8 cellular contexts compared by ENCODE assay signal in the genomic region with DNA sequence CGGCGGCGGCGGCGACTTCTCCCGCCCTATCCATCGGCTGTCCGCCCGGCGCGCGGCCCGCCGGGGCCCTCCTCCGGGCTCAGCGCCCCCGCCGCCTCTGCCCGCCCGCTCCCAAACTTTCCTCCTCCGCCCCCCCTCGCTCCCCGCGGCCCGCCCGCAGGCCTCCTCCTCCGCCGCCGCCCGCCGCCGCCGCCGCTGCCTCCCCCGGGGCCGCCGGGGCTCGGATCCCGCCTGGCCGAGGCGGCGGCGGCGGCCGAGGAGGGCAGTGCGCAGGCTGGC. TPM values are rescaled to one million over a fixed set of nuclear protein-coding genes. Genes with fewer than 3 reads are reported as not detected.
DNase-seq lines count a peak whose midpoint lies in the region; ATAC-seq and TF ChIP-seq lines count a peak whose summit lies in the region.

No MANE protein-coding gene starts in this region.

- H3K9me3 ChIP-seq in adipocyte (ENCODE audit: control insufficient read depth, low read length), result no peaks in the 10 kb centered on the region

- H3K27ac Mint-ChIP-seq in memory B cell, result no peak overlapping the region
- H3K27ac Mint-ChIP-seq in immature natural killer cell, result no peak overlapping the region

- H3K4me3 Mint-ChIP-seq in memory B cell, result peak overlapping the region; percentile 99
- peak overlapping the region in 2 of 5 donors; percentile 95 to 96 for H3K4me3 Mint-ChIP-seq in immature natural killer cell

- H3K36me3 ChIP-seq in ACC112 (ENCODE audit: insufficient read depth, low read length), result no peaks in the 10 kb centered on the region
- no peaks in the 10 kb centered on the region for H3K36me3 ChIP-seq in adipocyte (ENCODE audit: control insufficient read depth, insufficient read depth, low read length, severe bottlenecking)

- DNase-seq in HFF-Myc (ENCODE audit: extremely low read depth, low read depth) (no peak), adipocyte (ENCODE audit: low read depth) (no peak), memory B cell (ENCODE audit: low spot score in 2 of 2) (no peak), GM10248 (ENCODE audit: extremely low spot score) (no peak), LoVo (ENCODE audit: low spot score) (no peak), NCI-H2029 treated with DMSO at 0.1 percent for 48 hours (lab: John Stamatoyannopoulos, UW) (no peak), immature natural killer cell (no peak)

- TF ChIP-seq CTCF in HFF-Myc (IDR thresholded peaks at IDR 0.05; ENCODE audit: low read depth, low read length, missing control alignments), result no peak
- TF ChIP-seq CTCF in GM10248 (IDR thresholded peaks at IDR 0.05; ENCODE audit: control extremely low read depth, extremely low read depth, low read depth, missing control alignments), result no peak

- H3K36me3 Mint-ChIP-seq in memory B cell (no peaks in the 10 kb centered on the region), immature natural killer cell (no peaks in the 10 kb centered on the region)

- H3K4me3 ChIP-seq in ACC112 (ENCODE audit: low read depth, low read length), result peak overlapping the region; percentile 79
- H3K4me3 ChIP-seq in HFF-Myc (replicated peaks; ENCODE audit: low read depth, low read length), result peak overlapping the region; percentile 47
- H3K4me3 ChIP-seq in adipocyte (ENCODE audit: low read length), result peak overlapping the region; percentile 31

- CTCF ChIA-PET in GM10248 (lab: Yijun Ruan, JAX), result interaction anchor here (1.7 kb wide), 1 partner anchor 9 kb away, joined by 3 read pairs; no protein-coding TSS in a partner anchor

- H3K79me2 ChIP-seq in ACC112 (ENCODE audit: control insufficient read depth, insufficient read depth, low read length, unreplicated experiment), result peaks cover 43% of the 10 kb centered on the region

- peak; percentile 9 for ATAC-seq in memory B cell (ENCODE audit: low read depth)

- peaks cover 22% of the 10 kb centered on the region for H3K4me1 ChIP-seq in ACC112 (ENCODE audit: control insufficient read depth, insufficient read depth, low read length, unreplicated experiment)
- peaks cover 36% of the 10 kb centered on the region for H3K4me1 ChIP-seq in adipocyte (ENCODE audit: control insufficient read depth, insufficient read depth, low read length)

- H3K27me3 Mint-ChIP-seq in memory B cell (peaks cover 1% of the 10 kb centered on the region), immature natural killer cell (ENCODE audit: low read depth in 3 of 3) (peaks cover 9 to 15% (median 14%) of the 10 kb centered on the region in 3 donors)

- POLR2A ChIA-PET in GM10248 (lab: Yijun Ruan, JAX), result interaction anchor here (1.5 kb wide), 1 partner anchor 40 kb away, joined by 3 read pairs; the partner anchor contains the start of gene MAPKAP1

- 0 out of 2 replicates have a peak overlapping the region, but pooled peaks have one; percentile 74 for H3K27ac ChIP-seq in ACC112 (ENCODE audit: low read depth, low read length)

- H2AFZ ChIP-seq in ACC112 (ENCODE audit: low read length, unreplicated experiment), result no peak overlapping the region

- H3K27me3 ChIP-seq in ACC112 (ENCODE audit: insufficient read depth, low read length) (no peaks in the 10 kb centered on the region), adipocyte (replicated peaks; ENCODE audit: control insufficient read depth, insufficient read depth, low read length) (no peaks in the 10 kb centered on the region)

- H3K4me1 Mint-ChIP-seq in memory B cell, result peaks cover 22% of the 10 kb centered on the region
- H3K4me1 Mint-ChIP-seq in immature natural killer cell, result peaks cover 23 to 43% of the 10 kb centered on the region in 2 donors

- H3K9me3 Mint-ChIP-seq in memory B cell (no peaks in the 10 kb centered on the region), immature natural killer cell (no peaks in the 10 kb centered on the region)

- no peak overlapping the region for H3K9ac ChIP-seq in adipocyte (ENCODE audit: low read length)

RNA-seq across cellular contexts. Expression of gene PBX3, which starts 0.5 kb away (rescaled TPM):
- polyA plus RNA-seq in immature natural killer cell, result 1 to 10 TPM; 5.7 to 7.0 (median 6.2) TPM

RNA-seq across cellular contexts. Expression of gene MAPKAP1, which starts 39.7 kb away (rescaled TPM):
- polyA plus RNA-seq in immature natural killer cell, result 10 to 100 TPM; 56.9 to 75.1 (median 59.3) TPM
